ENCODE assay signal across 19 cellular contexts in the genomic region with DNA sequence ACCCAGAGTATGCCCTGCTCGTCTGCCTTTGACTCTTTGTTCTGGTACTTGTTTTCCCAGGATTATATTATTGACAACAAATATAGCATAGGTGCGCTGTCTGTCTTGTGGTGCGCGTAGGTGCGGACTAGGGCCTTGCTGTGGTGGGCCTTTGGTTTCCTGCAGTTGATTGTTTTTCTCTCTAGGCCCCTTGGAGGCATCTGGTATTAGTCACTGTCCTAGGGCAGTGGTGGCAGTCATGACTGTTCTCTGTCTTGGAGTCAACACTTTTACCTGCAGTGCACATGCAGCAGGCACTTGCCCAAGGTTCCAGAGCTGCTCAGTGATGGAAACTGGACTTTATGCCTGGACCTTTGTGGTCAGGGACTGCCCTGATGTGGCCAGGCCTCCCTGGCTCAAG. TPM values are rescaled to one million over a fixed set of nuclear protein-coding genes. Genes with fewer than 3 reads are reported as not detected.
A peak's percentile ranks its signal among the peaks of the same experiment; 100 is the strongest.
DNase-seq lines count a peak whose midpoint lies in the region; ATAC-seq and TF ChIP-seq lines count a peak whose summit lies in the region.
"Had no signal": no experiment of that assay in that cellular context is flagged by ENCODE, and none has a peak within 500 bp of the region (broad histone marks: within the 10 kb centered on the region; RNA-seq: fewer than 3 reads in every experiment).

No MANE protein-coding gene starts in this region.

- TF ChIP-seq POLR2A in ovary (IDR thresholded peaks at IDR 0.05) (no peak), testis (IDR thresholded peaks at IDR 0.05) (no peak)

- H3K79me2 ChIP-seq in Loucy (ENCODE audit: insufficient read depth, low read length): peaks cover 73% of the 10 kb centered on the region

- DNase-seq in CD8-positive, alpha-beta T cell: peak in 5 of 7 experiments; percentile 19 to 67 (median 36)
- DNase-seq in mucosa of descending colon (no peak), NCI-H2029 (lab: John Stamatoyannopoulos, UW) (no peak), ovary (no peak), mesothelial cell of epicardium (ENCODE audit: low spot score in 2 of 2, unreplicated experiment in 2 of 2) (no peak), testis (no peak)
- DNase-seq: AML-193; cortex of kidney; mammary epithelial cell; NCI-H1436 treated with DMSO at 0.1 percent for 48 hours; NCI-H82; stimulated activated CD4-positive, alpha-beta T cell treated with anti-CD3 and anti-CD28 coated beads, Interleukin-4, amount 100 ng/mL, for 1 hour had no signal

- ATAC-seq in CD8-positive, alpha-beta T cell: peak; percentile 72
- ATAC-seq in mucosa of descending colon: peak; percentile 46

- no peak for TF ChIP-seq CTCF in CD8-positive, alpha-beta T cell (IDR thresholded peaks at IDR 0.05)
- TF ChIP-seq CTCF in Loucy (conservative IDR thresholded peaks at IDR 0.05; ENCODE audit: low read length): no peak
- TF ChIP-seq CTCF in mucosa of descending colon (IDR thresholded peaks at IDR 0.05): no peak
- TF ChIP-seq CTCF in ovary (IDR thresholded peaks at IDR 0.05): no peak
- TF ChIP-seq CTCF in mesothelial cell of epicardium (IDR thresholded peaks at IDR 0.05; ENCODE audit: unreplicated experiment): no peak
- TF ChIP-seq CTCF in testis (IDR thresholded peaks at IDR 0.05): no peak

- peak overlapping the region; percentile 46 for H3K4me2 ChIP-seq in Loucy (ENCODE audit: low read depth, low read length, poor library complexity, severe bottlenecking)
- H3K4me2 ChIP-seq: hepatocyte had no signal

- no peaks in the 10 kb centered on the region for H3K27me3 Mint-ChIP-seq in CD8-positive, alpha-beta T cell (ENCODE audit: low read depth)
- no peaks in the 10 kb centered on the region for H3K27me3 Mint-ChIP-seq in activated naive CD8-positive, alpha-beta T cell
- H3K27me3 Mint-ChIP-seq in mesothelial cell of epicardium (ENCODE audit: low read depth): no peaks in the 10 kb centered on the region

- H3K36me3 Mint-ChIP-seq in CD8-positive, alpha-beta T cell: peaks cover 38% of the 10 kb centered on the region
- peaks cover 10% of the 10 kb centered on the region for H3K36me3 Mint-ChIP-seq in activated naive CD8-positive, alpha-beta T cell
- peaks cover 23% of the 10 kb centered on the region for H3K36me3 Mint-ChIP-seq in mesothelial cell of epicardium

- peaks cover 11% of the 10 kb centered on the region for H4K20me1 ChIP-seq in Loucy (ENCODE audit: insufficient read depth, low read length, poor library complexity, severe bottlenecking)

- H3K36me3 ChIP-seq in CD8-positive, alpha-beta T cell (ENCODE audit: insufficient read depth, low read length): peaks cover 8% of the 10 kb centered on the region
- peaks cover 5% of the 10 kb centered on the region; the same call in 1 of the 2 replicates for H3K36me3 ChIP-seq in Loucy (ENCODE audit: insufficient read depth, low read length)
- H3K36me3 ChIP-seq in mucosa of descending colon (ENCODE audit: low read depth): no peaks in the 10 kb centered on the region
- no peaks in the 10 kb centered on the region for H3K36me3 ChIP-seq in ovary
- H3K36me3 ChIP-seq in testis (ENCODE audit: low read depth, missing control alignments): no peaks in the 10 kb centered on the region

- intact Hi-C loops in CD8-positive, alpha-beta T cell (cut with DNase I, micrococcal nuclease): no loop called here
- intact Hi-C loops in mucosa of descending colon (cut with DNase I, micrococcal nuclease): no loop called here
- intact Hi-C loops in ovary (cut with DNase I): no loop called here
- intact Hi-C loops in testis (cut with DNase I; ENCODE audit: low total_unique reads): no loop called here

- no peaks in the 10 kb centered on the region for H3K9me3 Mint-ChIP-seq in CD8-positive, alpha-beta T cell
- no peaks in the 10 kb centered on the region for H3K9me3 Mint-ChIP-seq in activated naive CD8-positive, alpha-beta T cell (ENCODE audit: low read depth)
- peaks cover 4% of the 10 kb centered on the region for H3K9me3 Mint-ChIP-seq in mesothelial cell of epicardium
- H3K9me3 Mint-ChIP-seq: activated T-helper 1 cell treated with anti-CD3 and anti-CD28 coated beads, Interleukin-12 subunit alpha, Interleukin-12 subunit beta, Interleukin-2, Interleukin-4 antibody, amounts not matched to agents 30 ng/mL and 10 ng/mL and 1 ng/mL, durations not matched to agents 14 hours and 24 hours and 36 hours had no signal

- TF ChIP-seq EP300 in ovary (IDR thresholded peaks at IDR 0.05): no peak

- H3K9ac ChIP-seq in Loucy (ENCODE audit: low read depth, low read length, poor library complexity, severe bottlenecking): peak overlapping the region; percentile 19

- H3K4me3 ChIP-seq in CD8-positive, alpha-beta T cell (ENCODE audit: low read depth, low read length): no peak overlapping the region
- peak overlapping the region; percentile 22 for H3K4me3 ChIP-seq in Loucy (ENCODE audit: low read length, poor library complexity, severe bottlenecking)
- H3K4me3 ChIP-seq in mucosa of descending colon: no peak overlapping the region
- H3K4me3 ChIP-seq in ovary: no peak overlapping the region
- H3K4me3 ChIP-seq in testis: no peak overlapping the region
- H3K4me3 ChIP-seq: hepatocyte, SJSA1, thoracic aorta had no signal

- WGBS in ovary, 3 donors: 91 to 95% (median 92%) methylated on average over 5 of the region's 5 CpGs
- WGBS in testis, 2 donors: 95 to 98% methylated on average over 5 of the region's 5 CpGs

- POLR2A ChIA-PET in CD8-positive, alpha-beta T cell (lab: Charles Lee): no interaction called here

- H3K4me1 Mint-ChIP-seq in CD8-positive, alpha-beta T cell (ENCODE audit: low read depth): peaks cover 62% of the 10 kb centered on the region
- peaks cover 62% of the 10 kb centered on the region for H3K4me1 Mint-ChIP-seq in activated naive CD8-positive, alpha-beta T cell (ENCODE audit: low read depth)
- peaks cover 5% of the 10 kb centered on the region for H3K4me1 Mint-ChIP-seq in mesothelial cell of epicardium

- CTCF ChIA-PET in CD8-positive, alpha-beta T cell (lab: Charles Lee): interaction anchor here (1.2 to 1.5 kb wide), 2 partner anchors 12 to 34 kb away, joined by 3 read pairs; no protein-coding TSS in a partner anchor

- no peaks in the 10 kb centered on the region for H3K9me3 ChIP-seq in CD8-positive, alpha-beta T cell (ENCODE audit: low read length)
- H3K9me3 ChIP-seq in Loucy (ENCODE audit: insufficient read depth, low read depth, low read length) (no peaks in the 10 kb centered on the region), mucosa of descending colon (no peaks in the 10 kb centered on the region), ovary (no peaks in the 10 kb centered on the region), testis (no peaks in the 10 kb centered on the region)
- H3K9me3 ChIP-seq: SJSA1, thoracic aorta had no signal

- H3K27me3 ChIP-seq in CD8-positive, alpha-beta T cell (ENCODE audit: insufficient read depth, low read length): no peaks in the 10 kb centered on the region
- no peaks in the 10 kb centered on the region for H3K27me3 ChIP-seq in Loucy (ENCODE audit: insufficient read depth, low read length, poor library complexity, severe bottlenecking)
- no peaks in the 10 kb centered on the region for H3K27me3 ChIP-seq in ovary
- no peaks in the 10 kb centered on the region for H3K27me3 ChIP-seq in testis
- H3K27me3 ChIP-seq: hepatocyte, SJSA1 had no signal

- H3K4me3 Mint-ChIP-seq in CD8-positive, alpha-beta T cell: peak overlapping the region; percentile 40
- H3K4me3 Mint-ChIP-seq in activated naive CD8-positive, alpha-beta T cell: peak overlapping the region; percentile 64
- H3K4me3 Mint-ChIP-seq in mesothelial cell of epicardium: no peak overlapping the region
- H3K4me3 Mint-ChIP-seq: activated T-helper 1 cell treated with anti-CD3 and anti-CD28 coated beads, Interleukin-12 subunit alpha, Interleukin-12 subunit beta, Interleukin-2, Interleukin-4 antibody, amounts not matched to agents 30 ng/mL and 10 ng/mL and 1 ng/mL, durations not matched to agents 14 hours and 24 hours and 36 hours; nephron had no signal

- no peaks in the 10 kb centered on the region for H3K9me2 ChIP-seq in Loucy (replicated peaks; ENCODE audit: low read depth, low read length)

- H3K4me1 ChIP-seq in CD8-positive, alpha-beta T cell (ENCODE audit: insufficient read depth, low read length): peaks cover 31% of the 10 kb centered on the region
- H3K4me1 ChIP-seq in Loucy (ENCODE audit: insufficient read depth, low read length, poor library complexity, severe bottlenecking) (peaks cover 16% of the 10 kb centered on the region), mucosa of descending colon (ENCODE audit: low read depth) (no peaks in the 10 kb centered on the region), ovary (ENCODE audit: insufficient read depth) (peaks cover 2% of the 10 kb centered on the region), testis (peaks cover 26% of the 10 kb centered on the region)
- H3K4me1 ChIP-seq: SJSA1 had no signal

- H3K27ac Mint-ChIP-seq in CD8-positive, alpha-beta T cell: peak overlapping the region; percentile 91
- peak overlapping the region; percentile 75 for H3K27ac Mint-ChIP-seq in activated naive CD8-positive, alpha-beta T cell
- H3K27ac Mint-ChIP-seq in mesothelial cell of epicardium: no peak overlapping the region
- H3K27ac Mint-ChIP-seq: nephron had no signal

- no peak overlapping the region for H2AFZ ChIP-seq in Loucy (ENCODE audit: low read length)
- H2AFZ ChIP-seq: hepatocyte had no signal

- H3K27ac ChIP-seq in CD8-positive, alpha-beta T cell (ENCODE audit: low read depth, low read length): no peak overlapping the region
- no peak overlapping the region for H3K27ac ChIP-seq in ovary
- no peak overlapping the region for H3K27ac ChIP-seq in testis
- H3K27ac ChIP-seq: hepatocyte, SJSA1, thoracic aorta had no signal

- no peaks in the 10 kb centered on the region for H3F3A ChIP-seq in Loucy (ENCODE audit: low read depth)

RNA-seq across cellular contexts. Expression of a gene that starts 18.6 kb away (rescaled TPM):
- total RNA-seq in CD8-positive, alpha-beta T cell: 10 to 100 TPM; 46.2 to 46.5 TPM
- total RNA-seq in mucosa of descending colon: 10 to 100 TPM; 54.3 to 61.7 (median 58.8) TPM
- 10 to 100 TPM; 30.1 to 52.9 (median 37.8) TPM for total RNA-seq in ovary
- polyA plus RNA-seq in ovary: 10 to 100 TPM in 1 of 2 donors, 1 to 10 TPM in 1; 8.2 to 33.4 TPM
- 79.4 to 83.7 TPM (median 80.1 TPM) in 3 replicates for total RNA-seq in mesothelial cell of epicardium
- total RNA-seq in testis: 100 to 1,000 TPM; 138 to 142 TPM
- polyA plus RNA-seq in testis (ENCODE audit: insufficient read depth, low read depth, low replicate concordance): 123 TPM

RNA-seq across cellular contexts. Expression of a gene that starts 34.9 kb away (rescaled TPM):
- 1 to 10 TPM; 3.0 to 3.1 TPM for total RNA-seq in CD8-positive, alpha-beta T cell
- total RNA-seq in mucosa of descending colon (1 to 10 TPM; 2.8 to 6.3 (median 5.2) TPM), ovary (10 to 100 TPM in 2 of 7 donors, 1 to 10 TPM in 5; 2.6 to 17.3 (median 7.4) TPM), mesothelial cell of epicardium (19.0 to 20.7 TPM (median 19.2 TPM) in 3 replicates), testis (10 to 100 TPM; 17.1 to 18.0 TPM)
- polyA plus RNA-seq in ovary (1 to 10 TPM in 1 of 2 donors, under 1 TPM in 1; 0.38 to 5.6 TPM), testis (ENCODE audit: insufficient read depth, low read depth, low replicate concordance) (22.0 TPM)

RNA-seq across cellular contexts. Expression of a gene that starts 54.2 kb away (rescaled TPM):
- total RNA-seq in CD8-positive, alpha-beta T cell: 1 to 10 TPM; 6.3 to 8.1 TPM
- total RNA-seq in mucosa of descending colon: 100 to 1,000 TPM; 232 to 318 (median 250) TPM
- 100 to 1,000 TPM; 121 to 274 (median 229) TPM for total RNA-seq in ovary
- polyA plus RNA-seq in ovary: 100 to 1,000 TPM in 1 of 2 donors, 10 to 100 TPM in 1; 26.5 to 135 TPM
- 467 to 493 TPM (median 468 TPM) in 3 replicates for total RNA-seq in mesothelial cell of epicardium
- 100 to 1,000 TPM; 219 to 243 TPM for total RNA-seq in testis
- polyA plus RNA-seq in testis (ENCODE audit: insufficient read depth, low read depth, low replicate concordance): 98.0 TPM

Comparison
In these comparisons a context has a peak if more than half of its experiments do, and no peak if none do; other contexts are left out.
1. DNase-seq: peak in CD8-positive, alpha-beta T cell (5 of 7); none in mucosa of descending colon (0 of 3), NCI-H2029 (single experiment), ovary (0 of 5), mesothelial cell of epicardium (0 of 2) and testis (single experiment).
2. RNA of a gene that starts 54.2 kb away (total RNA-seq): 467 to 493 TPM in mesothelial cell of epicardium, 232 to 318 TPM in mucosa of descending colon, 219 to 243 TPM in testis and 121 to 274 TPM in ovary; 6.3 to 8.1 TPM in CD8-positive, alpha-beta T cell; every median in the first group is over 10 times any median in the second.